ENCODE assay signal across 25 cellular contexts in genomic region chr6:46688117-46688965, GRCh38. TPM values are rescaled to one million over a fixed set of nuclear protein-coding genes. Genes with fewer than 3 reads are reported as not detected.
DNase-seq lines count a peak whose midpoint lies in the region; ATAC-seq and TF ChIP-seq lines count a peak whose summit lies in the region.
"Had no signal": no experiment of that assay in that cellular context is flagged by ENCODE, and none has a peak within 500 bp of the region (broad histone marks: within the 10 kb centered on the region; RNA-seq: fewer than 3 reads in every experiment).

No MANE protein-coding gene starts in this region.

- H3K36me3 ChIP-seq in left ventricle myocardium inferior = no peaks in the 10 kb centered on the region
- no peaks in the 10 kb centered on the region for H3K36me3 ChIP-seq in osteoblast (ENCODE audit: insufficient read depth, low read length)
- H3K36me3 ChIP-seq in aorta (ENCODE audit: control insufficient read depth in 1 of 2, insufficient read depth in 2 of 2, low read length in 1 of 2) = no peaks in the 10 kb centered on the region
- H3K36me3 ChIP-seq in Karpas-422 (ENCODE audit: insufficient read depth, low read length) = no peaks in the 10 kb centered on the region
- H3K36me3 ChIP-seq: BLaER1 had no signal

- ATAC-seq in left cardiac atrium (peak in 1 of 2 donors; percentile 12), aorta (ENCODE audit: low FRiP score) (peak; percentile 29), HG03025 (IDR thresholded peaks at IDR 0.05; ENCODE audit: low FRiP score, unreplicated experiment) (no peak)
- ATAC-seq: GM12878, HCT116 had no signal

- H4K20me1 ChIP-seq in osteoblast (ENCODE audit: insufficient read depth, low read length) (no peaks in the 10 kb centered on the region), Karpas-422 (ENCODE audit: insufficient read depth, low read depth, low read length) (no peaks in the 10 kb centered on the region)
- H4K20me1 ChIP-seq: BLaER1 had no signal

- peak; percentile 17 for DNase-seq in left cardiac atrium
- DNase-seq in left ventricle myocardium inferior = no peak
- peak; percentile 83 for DNase-seq in chondrocyte (ENCODE audit: low spot score)
- peak; percentile 19 for DNase-seq in osteoblast (ENCODE audit: insufficient read length, low spot score, missing footprints)
- DNase-seq in aorta = peak in 1 of 2 donors; percentile 70
- DNase-seq in foreskin melanocyte = no peak
- no peak for DNase-seq in Karpas-422
- DNase-seq: CD4-positive, CD25-positive, alpha-beta regulatory T cell; DMS53; IMR-90; KG1; MM.1S; NCI-H2029; NCI-H2171; NCI-H226; NCI-H510A; NCI-H69; RPMI8226; SIG-M5 had no signal

- H2AFZ ChIP-seq in osteoblast (ENCODE audit: low read length) (no peak overlapping the region), Karpas-422 (ENCODE audit: low read length) (no peak overlapping the region)

- H3K27ac ChIP-seq in left ventricle myocardium inferior (replicated peaks) (no peak overlapping the region), osteoblast (ENCODE audit: low read depth, low read length) (no peak overlapping the region), aorta (ENCODE audit: low read depth in 1 of 2, low read length in 2 of 2) (no peak overlapping the region), Karpas-422 (ENCODE audit: low read length) (no peak overlapping the region)
- H3K27ac ChIP-seq: BLaER1, SK-N-MC had no signal

- H3K9me3 ChIP-seq in left ventricle myocardium inferior (replicated peaks) (no peaks in the 10 kb centered on the region), osteoblast (ENCODE audit: low read depth, low read length) (no peaks in the 10 kb centered on the region), aorta (ENCODE audit: control insufficient read depth, low read length) (no peaks in the 10 kb centered on the region), Karpas-422 (ENCODE audit: low read length) (no peaks in the 10 kb centered on the region)

- H3K4me1 ChIP-seq in left ventricle myocardium inferior (no peaks in the 10 kb centered on the region), osteoblast (ENCODE audit: insufficient read depth, low read length) (no peaks in the 10 kb centered on the region), aorta (ENCODE audit: control insufficient read depth in 1 of 2, insufficient read depth in 2 of 2, low read length in 2 of 2) (no peaks in the 10 kb centered on the region), Karpas-422 (ENCODE audit: low read length) (peaks cover 13% of the 10 kb centered on the region)
- H3K4me1 ChIP-seq: BLaER1 had no signal

- WGBS in aorta, 2 donors = 93 to 94% methylated on average over 82 to 85 of the region's 85 CpGs

- H3K9me2 ChIP-seq in Karpas-422 (replicated peaks; ENCODE audit: insufficient read depth, low read length) = no peaks in the 10 kb centered on the region

- no peaks in the 10 kb centered on the region for H3K9me3 Mint-ChIP-seq in chondrocyte (ENCODE audit: low read depth)

- H3K4me3 ChIP-seq in left ventricle myocardium inferior (no peak overlapping the region), osteoblast (ENCODE audit: insufficient read depth, low read length) (no peak overlapping the region), aorta (ENCODE audit: low read length in 2 of 2) (no peak overlapping the region), Karpas-422 (ENCODE audit: low read length) (no peak overlapping the region)
- H3K4me3 ChIP-seq: BLaER1, GM12878, SK-N-MC had no signal

- intact Hi-C loops in left cardiac atrium (cut with DNase I) (no loop called here), left ventricle myocardium inferior (cut with micrococcal nuclease) (no loop called here), aorta (cut with DNase I) (no loop called here)

- peaks cover 1% of the 10 kb centered on the region for H3K27me3 Mint-ChIP-seq in chondrocyte (ENCODE audit: low read depth)
- H3K27me3 Mint-ChIP-seq: CD4-positive, CD25-positive, alpha-beta regulatory T cell had no signal

- H3K4me2 ChIP-seq in osteoblast (ENCODE audit: insufficient read depth, low read length) (no peak overlapping the region), Karpas-422 (ENCODE audit: low read depth, low read length, poor library complexity, severe bottlenecking) (no peak overlapping the region)
- H3K4me2 ChIP-seq: BLaER1 had no signal

- no peak overlapping the region for H3K27ac Mint-ChIP-seq in chondrocyte (ENCODE audit: unreplicated experiment)
- H3K27ac Mint-ChIP-seq: CD4-positive, CD25-positive, alpha-beta regulatory T cell had no signal

- H3K27me3 ChIP-seq in left ventricle myocardium inferior (ENCODE audit: low read depth) (no peaks in the 10 kb centered on the region), osteoblast (ENCODE audit: insufficient read depth, low read length) (no peaks in the 10 kb centered on the region), aorta (ENCODE audit: control insufficient read depth in 1 of 2, insufficient read depth in 2 of 2, low read length in 1 of 2) (no peaks in the 10 kb centered on the region), Karpas-422 (ENCODE audit: low read length) (no peaks in the 10 kb centered on the region)
- H3K27me3 ChIP-seq: BLaER1 had no signal

- no peak overlapping the region for H3K9ac ChIP-seq in Karpas-422 (ENCODE audit: low read length)
- H3K9ac ChIP-seq: BLaER1 had no signal

- H3K4me1 Mint-ChIP-seq in chondrocyte (ENCODE audit: low read depth) = peaks cover 20% of the 10 kb centered on the region
- H3K4me1 Mint-ChIP-seq: CD4-positive, CD25-positive, alpha-beta regulatory T cell had no signal

- H3K4me3 Mint-ChIP-seq in chondrocyte (ENCODE audit: unreplicated experiment) = no peak overlapping the region
- H3K4me3 Mint-ChIP-seq: CD4-positive, CD25-positive, alpha-beta regulatory T cell had no signal

- H3K79me2 ChIP-seq in osteoblast (ENCODE audit: insufficient read depth, low read length) = no peaks in the 10 kb centered on the region
- H3K79me2 ChIP-seq in Karpas-422 (ENCODE audit: low read length) = no peaks in the 10 kb centered on the region

- TF ChIP-seq CTCF in left ventricle myocardium inferior (IDR thresholded peaks at IDR 0.05; ENCODE audit: borderline replicate concordance) = no peak
- no peak for TF ChIP-seq CTCF in chondrocyte (IDR thresholded peaks at IDR 0.05)
- no peak for TF ChIP-seq CTCF in osteoblast (IDR thresholded peaks at IDR 0.05; ENCODE audit: extremely low read depth, low read depth, low read length)

- no peaks in the 10 kb centered on the region for H3K36me3 Mint-ChIP-seq in chondrocyte (ENCODE audit: low read depth)
- H3K36me3 Mint-ChIP-seq: CD4-positive, CD25-positive, alpha-beta regulatory T cell had no signal

RNA-seq across cellular contexts. Expression of gene TDRD6, which starts 0.7 kb away (rescaled TPM):
- total RNA-seq in left cardiac atrium = under 1 TPM; 0.21 to 0.71 TPM
- total RNA-seq in left ventricle myocardium inferior = 0.36 TPM
- 0.07 to 0.29 TPM (median 0.13 TPM) in 3 replicates for total RNA-seq in chondrocyte
- 0.36 and 0.59 TPM in 2 replicates for total RNA-seq in osteoblast
- total RNA-seq in aorta = 1 to 10 TPM; 1.0 to 1.8 TPM
- 1 to 10 TPM in 1 of 2 donors, not detected in 1; 1.6 TPM for polyA plus RNA-seq in aorta
- 3.5 and 5.4 TPM in 2 replicates for total RNA-seq in Karpas-422 (2014; rRNA removed; shearing (Covaris generic); ENCODE audit: low replicate concordance)
- total RNA-seq: CD4-positive, CD25-positive, alpha-beta regulatory T cell; GM12878; IMR-90 had no signal
- polyA plus RNA-seq: AG04450; CD4-positive, CD25-positive, alpha-beta regulatory T cell; GM12878; IMR-90 had no signal

RNA-seq across cellular contexts. Expression of gene SLC25A27, which starts 35.6 kb away (rescaled TPM):
- total RNA-seq in left cardiac atrium (10 to 100 TPM in 1 of 2 donors, 1 to 10 TPM in 1; 7.8 to 16.2 TPM), left ventricle myocardium inferior (18.6 TPM), chondrocyte (5.7 to 6.8 TPM (median 6.5 TPM) in 3 replicates), osteoblast (9.4 and 10.5 TPM in 2 replicates), aorta (10 to 100 TPM; 19.7 to 45.9 TPM)
- 10 to 100 TPM in 1 of 2 donors, under 1 TPM in 1; 0.50 to 71.9 TPM for polyA plus RNA-seq in aorta
- 167 and 178 TPM in 2 replicates for total RNA-seq in Karpas-422 (2014; rRNA removed; shearing (Covaris generic); ENCODE audit: low replicate concordance)
- total RNA-seq: GM12878, IMR-90 had no signal
- polyA plus RNA-seq: GM12878 had no signal

RNA-seq across cellular contexts. Expression of gene CYP39A1, which starts 35.7 kb away (rescaled TPM):
- total RNA-seq in left cardiac atrium = 1 to 10 TPM; 3.7 to 5.4 TPM
- 5.4 TPM for total RNA-seq in left ventricle myocardium inferior
- 0.31 to 0.62 TPM in 2 of 3 replicates, not detected in the other for total RNA-seq in chondrocyte
- 4.1 and 4.3 TPM in 2 replicates for total RNA-seq in osteoblast
- total RNA-seq in aorta = 1 to 10 TPM; 2.0 to 4.2 TPM
- 1 to 10 TPM in 1 of 2 donors, under 1 TPM in 1; 0.63 to 5.1 TPM for polyA plus RNA-seq in aorta
- 8.2 and 15.4 TPM in 2 replicates for total RNA-seq in Karpas-422 (2014; rRNA removed; shearing (Covaris generic); ENCODE audit: low replicate concordance)
- total RNA-seq: CD4-positive, CD25-positive, alpha-beta regulatory T cell; GM12878; IMR-90 had no signal
- polyA plus RNA-seq: AG04450, GM12878 had no signal

RNA-seq across cellular contexts. Expression of gene PLA2G7, which starts 46.8 kb away (rescaled TPM):
- total RNA-seq in left cardiac atrium = under 1 TPM; 0.32 to 0.55 TPM
- 0.16 TPM for total RNA-seq in left ventricle myocardium inferior
- total RNA-seq in chondrocyte = not detected in 3 replicates
- 0.36 TPM in 1 of 2 replicates, not detected in the other for total RNA-seq in osteoblast
- 1 to 10 TPM; 1.8 to 2.0 TPM for total RNA-seq in aorta
- 1 to 10 TPM in 1 of 2 donors, under 1 TPM in 1; 0.31 to 4.8 TPM for polyA plus RNA-seq in aorta
- total RNA-seq in Karpas-422 (2014; rRNA removed; shearing (Covaris generic); ENCODE audit: low replicate concordance) = not detected in 2 replicates
- total RNA-seq: CD4-positive, CD25-positive, alpha-beta regulatory T cell; GM12878; IMR-90 had no signal
- polyA plus RNA-seq: AG04450; CD4-positive, CD25-positive, alpha-beta regulatory T cell; GM12878; IMR-90 had no signal

RNA-seq across cellular contexts. Expression of gene ANKRD66, which starts 58.4 kb away (rescaled TPM):
- total RNA-seq in left cardiac atrium = not detected
- total RNA-seq in left ventricle myocardium inferior = not detected
- total RNA-seq in chondrocyte = not detected in 3 replicates
- not detected in 2 replicates for total RNA-seq in osteoblast
- total RNA-seq in aorta = not detected
- not detected for polyA plus RNA-seq in aorta
- not detected in 2 replicates for total RNA-seq in Karpas-422 (2014; rRNA removed; shearing (Covaris generic); ENCODE audit: low replicate concordance)
- total RNA-seq: CD4-positive, CD25-positive, alpha-beta regulatory T cell; GM12878; IMR-90 had no signal
- polyA plus RNA-seq: AG04450; CD4-positive, CD25-positive, alpha-beta regulatory T cell; GM12878; IMR-90 had no signal

Comparison
In these comparisons a context has a peak if more than half of its experiments do, and no peak if none do; other contexts are left out.
1. DNase-seq: peak in left cardiac atrium (single experiment), chondrocyte (single experiment) and osteoblast (single experiment); none in left ventricle myocardium inferior (single experiment), foreskin melanocyte (single experiment) and Karpas-422 (single experiment).